In the genomic region with DNA sequence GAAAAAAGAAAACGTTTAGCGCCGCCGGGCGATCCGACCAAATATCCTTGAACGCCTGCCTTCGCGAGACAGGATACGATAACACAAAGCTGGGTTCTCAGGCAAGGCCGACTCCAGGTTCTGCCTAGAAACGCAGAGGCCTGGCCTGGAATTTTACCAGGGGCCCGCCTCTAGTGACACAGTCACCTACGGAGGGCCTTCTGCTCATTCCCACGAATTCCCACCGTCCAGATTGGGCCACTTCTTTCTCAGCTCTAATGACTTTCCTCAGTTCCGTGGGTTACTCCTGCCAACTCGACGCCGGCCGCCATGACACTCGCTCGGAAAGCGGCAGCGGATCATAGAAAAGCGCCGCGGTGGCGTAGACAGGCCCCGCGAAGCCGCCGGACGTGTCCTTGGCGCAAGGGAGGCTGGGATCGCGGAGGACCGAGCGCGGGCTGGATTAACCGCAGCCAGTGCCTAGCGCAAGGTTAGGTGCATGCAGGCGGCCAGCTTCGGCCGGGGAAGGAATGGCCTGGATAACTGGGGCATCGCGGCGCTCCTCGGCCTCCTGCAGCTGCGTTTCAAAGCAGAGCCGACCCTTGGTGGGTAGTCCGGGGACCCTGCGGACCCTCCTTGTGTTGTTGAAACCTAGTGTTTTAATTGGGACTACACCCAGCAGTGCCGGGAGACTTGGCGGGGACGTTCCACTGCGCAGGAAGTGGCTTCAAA, we compare ENCODE assay signal across 1 cellular context.
A peak's percentile ranks its signal among the peaks of the same experiment; 100 is the strongest.
TF ChIP-seq lines count a peak whose summit lies in the region.

A gene (minus strand): TSS at position 340 of the 711 bp plus-strand sequence. CDS start 374 bp downstream, outside the sequence.

TF ChIP-seq in GM12878, 131 proteins besides CTCF, POLR2A, EP300 and RAD21 (continued from another document and continues in another):
- TF ChIP-seq, protein P1, sequence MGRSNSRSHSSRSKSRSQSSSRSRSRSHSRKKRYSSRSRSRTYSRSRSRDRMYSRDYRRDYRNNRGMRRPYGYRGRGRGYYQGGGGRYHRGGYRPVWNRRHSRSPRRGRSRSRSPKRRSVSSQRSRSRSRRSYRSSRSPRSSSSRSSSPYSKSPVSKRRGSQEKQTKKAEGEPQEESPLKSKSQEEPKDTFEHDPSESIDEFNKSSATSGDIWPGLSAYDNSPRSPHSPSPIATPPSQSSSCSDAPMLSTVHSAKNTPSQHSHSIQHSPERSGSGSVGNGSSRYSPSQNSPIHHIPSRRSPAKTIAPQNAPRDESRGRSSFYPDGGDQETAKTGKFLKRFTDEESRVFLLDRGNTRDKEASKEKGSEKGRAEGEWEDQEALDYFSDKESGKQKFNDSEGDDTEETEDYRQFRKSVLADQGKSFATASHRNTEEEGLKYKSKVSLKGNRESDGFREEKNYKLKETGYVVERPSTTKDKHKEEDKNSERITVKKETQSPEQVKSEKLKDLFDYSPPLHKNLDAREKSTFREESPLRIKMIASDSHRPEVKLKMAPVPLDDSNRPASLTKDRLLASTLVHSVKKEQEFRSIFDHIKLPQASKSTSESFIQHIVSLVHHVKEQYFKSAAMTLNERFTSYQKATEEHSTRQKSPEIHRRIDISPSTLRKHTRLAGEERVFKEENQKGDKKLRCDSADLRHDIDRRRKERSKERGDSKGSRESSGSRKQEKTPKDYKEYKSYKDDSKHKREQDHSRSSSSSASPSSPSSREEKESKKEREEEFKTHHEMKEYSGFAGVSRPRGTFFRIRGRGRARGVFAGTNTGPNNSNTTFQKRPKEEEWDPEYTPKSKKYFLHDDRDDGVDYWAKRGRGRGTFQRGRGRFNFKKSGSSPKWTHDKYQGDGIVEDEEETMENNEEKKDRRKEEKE (IDR thresholded peaks at IDR 0.05): no peak
- TF ChIP-seq ASH2L (IDR thresholded peaks at IDR 0.05; ENCODE audit: borderline replicate concordance, low read depth) (no peak), ZZZ3 (IDR thresholded peaks at IDR 0.05; ENCODE audit: control insufficient read depth, insufficient read length, low read depth) (no peak), RELA (IDR thresholded peaks at IDR 0.05; ENCODE audit: borderline replicate concordance, partially characterized antibody) (peak; percentile 80), CHD4 (IDR thresholded peaks at IDR 0.05) (no peak), ATF7 (IDR thresholded peaks at IDR 0.05; ENCODE audit: low read depth) (no peak), TCF3 (IDR thresholded peaks at IDR 0.05; ENCODE audit: borderline replicate concordance, insufficient read depth, low read depth, low read length) (peak; percentile 58), FOS (IDR thresholded peaks at IDR 0.05; ENCODE audit: borderline replicate concordance, extremely low read depth, insufficient read length) (no peak), ZNF217 (IDR thresholded peaks at IDR 0.05) (no peak), TCF7 (IDR thresholded peaks at IDR 0.05; ENCODE audit: borderline replicate concordance) (no peak), STAT3 (IDR thresholded peaks at IDR 0.05; ENCODE audit: low read depth, low read length) (no peak), YY1 (IDR thresholded peaks at IDR 0.05; ENCODE audit: low read depth, low read length) (peak; percentile 98), STAT1 (conservative IDR thresholded peaks at IDR 0.05) (no peak), NFIC (IDR thresholded peaks at IDR 0.05; ENCODE audit: low read depth, low read length) (peak; percentile 23; the same call in 1 of the 2 replicates), IKZF1 (conservative IDR thresholded peaks at IDR 0.05) (peak; percentile 82), BHLHE40 (IDR thresholded peaks at IDR 0.05; ENCODE audit: borderline replicate concordance in 1 of 2, low read depth in 2 of 2, low read length in 1 of 2) (peak; percentile 37 to 71; a peak in 3 of 4 replicates), BACH1 (IDR thresholded peaks at IDR 0.05; ENCODE audit: borderline replicate concordance) (no peak; the same call in 1 of the 2 replicates), KDM1A (IDR thresholded peaks at IDR 0.05; ENCODE audit: borderline replicate concordance) (no peak)
- TF ChIP-seq, protein P2, sequence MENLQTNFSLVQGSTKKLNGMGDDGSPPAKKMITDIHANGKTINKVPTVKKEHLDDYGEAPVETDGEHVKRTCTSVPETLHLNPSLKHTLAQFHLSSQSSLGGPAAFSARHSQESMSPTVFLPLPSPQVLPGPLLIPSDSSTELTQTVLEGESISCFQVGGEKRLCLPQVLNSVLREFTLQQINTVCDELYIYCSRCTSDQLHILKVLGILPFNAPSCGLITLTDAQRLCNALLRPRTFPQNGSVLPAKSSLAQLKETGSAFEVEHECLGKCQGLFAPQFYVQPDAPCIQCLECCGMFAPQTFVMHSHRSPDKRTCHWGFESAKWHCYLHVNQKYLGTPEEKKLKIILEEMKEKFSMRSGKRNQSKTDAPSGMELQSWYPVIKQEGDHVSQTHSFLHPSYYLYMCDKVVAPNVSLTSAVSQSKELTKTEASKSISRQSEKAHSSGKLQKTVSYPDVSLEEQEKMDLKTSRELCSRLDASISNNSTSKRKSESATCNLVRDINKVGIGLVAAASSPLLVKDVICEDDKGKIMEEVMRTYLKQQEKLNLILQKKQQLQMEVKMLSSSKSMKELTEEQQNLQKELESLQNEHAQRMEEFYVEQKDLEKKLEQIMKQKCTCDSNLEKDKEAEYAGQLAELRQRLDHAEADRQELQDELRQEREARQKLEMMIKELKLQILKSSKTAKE (IDR thresholded peaks at IDR 0.05; ENCODE audit: low read depth, poor library complexity, severe bottlenecking): no peak
- TF ChIP-seq, protein P3, sequence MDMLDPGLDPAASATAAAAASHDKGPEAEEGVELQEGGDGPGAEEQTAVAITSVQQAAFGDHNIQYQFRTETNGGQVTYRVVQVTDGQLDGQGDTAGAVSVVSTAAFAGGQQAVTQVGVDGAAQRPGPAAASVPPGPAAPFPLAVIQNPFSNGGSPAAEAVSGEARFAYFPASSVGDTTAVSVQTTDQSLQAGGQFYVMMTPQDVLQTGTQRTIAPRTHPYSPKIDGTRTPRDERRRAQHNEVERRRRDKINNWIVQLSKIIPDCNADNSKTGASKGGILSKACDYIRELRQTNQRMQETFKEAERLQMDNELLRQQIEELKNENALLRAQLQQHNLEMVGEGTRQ (IDR thresholded peaks at IDR 0.05; ENCODE audit: borderline replicate concordance, low read depth, low read length): no peak
- TF ChIP-seq, protein P4, sequence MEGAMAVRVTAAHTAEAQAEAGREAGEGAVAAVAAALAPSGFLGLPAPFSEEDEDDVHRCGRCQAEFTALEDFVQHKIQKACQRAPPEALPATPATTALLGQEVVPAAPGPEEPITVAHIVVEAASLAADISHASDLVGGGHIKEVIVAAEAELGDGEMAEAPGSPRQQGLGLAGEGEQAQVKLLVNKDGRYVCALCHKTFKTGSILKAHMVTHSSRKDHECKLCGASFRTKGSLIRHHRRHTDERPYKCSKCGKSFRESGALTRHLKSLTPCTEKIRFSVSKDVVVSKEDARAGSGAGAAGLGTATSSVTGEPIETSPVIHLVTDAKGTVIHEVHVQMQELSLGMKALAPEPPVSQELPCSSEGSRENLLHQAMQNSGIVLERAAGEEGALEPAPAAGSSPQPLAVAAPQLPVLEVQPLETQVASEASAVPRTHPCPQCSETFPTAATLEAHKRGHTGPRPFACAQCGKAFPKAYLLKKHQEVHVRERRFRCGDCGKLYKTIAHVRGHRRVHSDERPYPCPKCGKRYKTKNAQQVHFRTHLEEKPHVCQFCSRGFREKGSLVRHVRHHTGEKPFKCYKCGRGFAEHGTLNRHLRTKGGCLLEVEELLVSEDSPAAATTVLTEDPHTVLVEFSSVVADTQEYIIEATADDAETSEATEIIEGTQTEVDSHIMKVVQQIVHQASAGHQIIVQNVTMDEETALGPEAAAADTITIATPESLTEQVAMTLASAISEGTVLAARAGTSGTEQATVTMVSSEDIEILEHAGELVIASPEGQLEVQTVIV (IDR thresholded peaks at IDR 0.05; ENCODE audit: borderline replicate concordance, partially characterized antibody): peak; percentile 23
- TF ChIP-seq, protein P5, sequence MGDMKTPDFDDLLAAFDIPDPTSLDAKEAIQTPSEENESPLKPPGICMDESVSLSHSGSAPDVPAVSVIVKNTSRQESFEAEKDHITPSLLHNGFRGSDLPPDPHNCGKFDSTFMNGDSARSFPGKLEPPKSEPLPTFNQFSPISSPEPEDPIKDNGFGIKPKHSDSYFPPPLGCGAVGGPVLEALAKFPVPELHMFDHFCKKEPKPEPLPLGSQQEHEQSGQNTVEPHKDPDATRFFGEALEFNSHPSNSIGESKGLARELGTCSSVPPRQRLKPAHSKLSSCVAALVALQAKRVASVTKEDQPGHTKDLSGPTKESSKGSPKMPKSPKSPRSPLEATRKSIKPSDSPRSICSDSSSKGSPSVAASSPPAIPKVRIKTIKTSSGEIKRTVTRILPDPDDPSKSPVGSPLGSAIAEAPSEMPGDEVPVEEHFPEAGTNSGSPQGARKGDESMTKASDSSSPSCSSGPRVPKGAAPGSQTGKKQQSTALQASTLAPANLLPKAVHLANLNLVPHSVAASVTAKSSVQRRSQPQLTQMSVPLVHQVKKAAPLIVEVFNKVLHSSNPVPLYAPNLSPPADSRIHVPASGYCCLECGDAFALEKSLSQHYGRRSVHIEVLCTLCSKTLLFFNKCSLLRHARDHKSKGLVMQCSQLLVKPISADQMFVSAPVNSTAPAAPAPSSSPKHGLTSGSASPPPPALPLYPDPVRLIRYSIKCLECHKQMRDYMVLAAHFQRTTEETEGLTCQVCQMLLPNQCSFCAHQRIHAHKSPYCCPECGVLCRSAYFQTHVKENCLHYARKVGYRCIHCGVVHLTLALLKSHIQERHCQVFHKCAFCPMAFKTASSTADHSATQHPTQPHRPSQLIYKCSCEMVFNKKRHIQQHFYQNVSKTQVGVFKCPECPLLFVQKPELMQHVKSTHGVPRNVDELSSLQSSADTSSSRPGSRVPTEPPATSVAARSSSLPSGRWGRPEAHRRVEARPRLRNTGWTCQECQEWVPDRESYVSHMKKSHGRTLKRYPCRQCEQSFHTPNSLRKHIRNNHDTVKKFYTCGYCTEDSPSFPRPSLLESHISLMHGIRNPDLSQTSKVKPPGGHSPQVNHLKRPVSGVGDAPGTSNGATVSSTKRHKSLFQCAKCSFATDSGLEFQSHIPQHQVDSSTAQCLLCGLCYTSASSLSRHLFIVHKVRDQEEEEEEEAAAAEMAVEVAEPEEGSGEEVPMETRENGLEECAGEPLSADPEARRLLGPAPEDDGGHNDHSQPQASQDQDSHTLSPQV (IDR thresholded peaks at IDR 0.05): no peak
- TF ChIP-seq, protein P6, sequence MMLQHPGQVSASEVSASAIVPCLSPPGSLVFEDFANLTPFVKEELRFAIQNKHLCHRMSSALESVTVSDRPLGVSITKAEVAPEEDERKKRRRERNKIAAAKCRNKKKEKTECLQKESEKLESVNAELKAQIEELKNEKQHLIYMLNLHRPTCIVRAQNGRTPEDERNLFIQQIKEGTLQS (IDR thresholded peaks at IDR 0.05; ENCODE audit: borderline replicate concordance, extremely low read depth, low read depth, low read length): no peak
- TF ChIP-seq, protein P7, sequence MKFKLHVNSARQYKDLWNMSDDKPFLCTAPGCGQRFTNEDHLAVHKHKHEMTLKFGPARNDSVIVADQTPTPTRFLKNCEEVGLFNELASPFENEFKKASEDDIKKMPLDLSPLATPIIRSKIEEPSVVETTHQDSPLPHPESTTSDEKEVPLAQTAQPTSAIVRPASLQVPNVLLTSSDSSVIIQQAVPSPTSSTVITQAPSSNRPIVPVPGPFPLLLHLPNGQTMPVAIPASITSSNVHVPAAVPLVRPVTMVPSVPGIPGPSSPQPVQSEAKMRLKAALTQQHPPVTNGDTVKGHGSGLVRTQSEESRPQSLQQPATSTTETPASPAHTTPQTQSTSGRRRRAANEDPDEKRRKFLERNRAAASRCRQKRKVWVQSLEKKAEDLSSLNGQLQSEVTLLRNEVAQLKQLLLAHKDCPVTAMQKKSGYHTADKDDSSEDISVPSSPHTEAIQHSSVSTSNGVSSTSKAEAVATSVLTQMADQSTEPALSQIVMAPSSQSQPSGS (IDR thresholded peaks at IDR 0.05; ENCODE audit: low read length): no peak
- TF ChIP-seq, protein P8, sequence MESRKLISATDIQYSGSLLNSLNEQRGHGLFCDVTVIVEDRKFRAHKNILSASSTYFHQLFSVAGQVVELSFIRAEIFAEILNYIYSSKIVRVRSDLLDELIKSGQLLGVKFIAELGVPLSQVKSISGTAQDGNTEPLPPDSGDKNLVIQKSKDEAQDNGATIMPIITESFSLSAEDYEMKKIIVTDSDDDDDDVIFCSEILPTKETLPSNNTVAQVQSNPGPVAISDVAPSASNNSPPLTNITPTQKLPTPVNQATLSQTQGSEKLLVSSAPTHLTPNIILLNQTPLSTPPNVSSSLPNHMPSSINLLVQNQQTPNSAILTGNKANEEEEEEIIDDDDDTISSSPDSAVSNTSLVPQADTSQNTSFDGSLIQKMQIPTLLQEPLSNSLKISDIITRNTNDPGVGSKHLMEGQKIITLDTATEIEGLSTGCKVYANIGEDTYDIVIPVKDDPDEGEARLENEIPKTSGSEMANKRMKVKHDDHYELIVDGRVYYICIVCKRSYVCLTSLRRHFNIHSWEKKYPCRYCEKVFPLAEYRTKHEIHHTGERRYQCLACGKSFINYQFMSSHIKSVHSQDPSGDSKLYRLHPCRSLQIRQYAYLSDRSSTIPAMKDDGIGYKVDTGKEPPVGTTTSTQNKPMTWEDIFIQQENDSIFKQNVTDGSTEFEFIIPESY (IDR thresholded peaks at IDR 0.05): no peak
- TF ChIP-seq, protein P9, sequence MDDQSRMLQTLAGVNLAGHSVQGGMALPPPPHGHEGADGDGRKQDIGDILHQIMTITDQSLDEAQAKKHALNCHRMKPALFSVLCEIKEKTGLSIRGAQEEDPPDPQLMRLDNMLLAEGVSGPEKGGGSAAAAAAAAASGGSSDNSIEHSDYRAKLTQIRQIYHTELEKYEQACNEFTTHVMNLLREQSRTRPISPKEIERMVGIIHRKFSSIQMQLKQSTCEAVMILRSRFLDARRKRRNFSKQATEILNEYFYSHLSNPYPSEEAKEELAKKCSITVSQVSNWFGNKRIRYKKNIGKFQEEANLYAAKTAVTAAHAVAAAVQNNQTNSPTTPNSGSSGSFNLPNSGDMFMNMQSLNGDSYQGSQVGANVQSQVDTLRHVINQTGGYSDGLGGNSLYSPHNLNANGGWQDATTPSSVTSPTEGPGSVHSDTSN (IDR thresholded peaks at IDR 0.05; ENCODE audit: insufficient replicate concordance, low read depth, low read length): peak; percentile 48
- TF ChIP-seq, protein P10, sequence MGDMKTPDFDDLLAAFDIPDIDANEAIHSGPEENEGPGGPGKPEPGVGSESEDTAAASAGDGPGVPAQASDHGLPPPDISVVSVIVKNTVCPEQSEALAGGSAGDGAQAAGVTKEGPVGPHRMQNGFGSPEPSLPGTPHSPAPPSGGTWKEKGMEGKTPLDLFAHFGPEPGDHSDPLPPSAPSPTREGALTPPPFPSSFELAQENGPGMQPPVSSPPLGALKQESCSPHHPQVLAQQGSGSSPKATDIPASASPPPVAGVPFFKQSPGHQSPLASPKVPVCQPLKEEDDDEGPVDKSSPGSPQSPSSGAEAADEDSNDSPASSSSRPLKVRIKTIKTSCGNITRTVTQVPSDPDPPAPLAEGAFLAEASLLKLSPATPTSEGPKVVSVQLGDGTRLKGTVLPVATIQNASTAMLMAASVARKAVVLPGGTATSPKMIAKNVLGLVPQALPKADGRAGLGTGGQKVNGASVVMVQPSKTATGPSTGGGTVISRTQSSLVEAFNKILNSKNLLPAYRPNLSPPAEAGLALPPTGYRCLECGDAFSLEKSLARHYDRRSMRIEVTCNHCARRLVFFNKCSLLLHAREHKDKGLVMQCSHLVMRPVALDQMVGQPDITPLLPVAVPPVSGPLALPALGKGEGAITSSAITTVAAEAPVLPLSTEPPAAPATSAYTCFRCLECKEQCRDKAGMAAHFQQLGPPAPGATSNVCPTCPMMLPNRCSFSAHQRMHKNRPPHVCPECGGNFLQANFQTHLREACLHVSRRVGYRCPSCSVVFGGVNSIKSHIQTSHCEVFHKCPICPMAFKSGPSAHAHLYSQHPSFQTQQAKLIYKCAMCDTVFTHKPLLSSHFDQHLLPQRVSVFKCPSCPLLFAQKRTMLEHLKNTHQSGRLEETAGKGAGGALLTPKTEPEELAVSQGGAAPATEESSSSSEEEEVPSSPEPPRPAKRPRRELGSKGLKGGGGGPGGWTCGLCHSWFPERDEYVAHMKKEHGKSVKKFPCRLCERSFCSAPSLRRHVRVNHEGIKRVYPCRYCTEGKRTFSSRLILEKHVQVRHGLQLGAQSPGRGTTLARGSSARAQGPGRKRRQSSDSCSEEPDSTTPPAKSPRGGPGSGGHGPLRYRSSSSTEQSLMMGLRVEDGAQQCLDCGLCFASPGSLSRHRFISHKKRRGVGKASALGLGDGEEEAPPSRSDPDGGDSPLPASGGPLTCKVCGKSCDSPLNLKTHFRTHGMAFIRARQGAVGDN (IDR thresholded peaks at IDR 0.05): peak; percentile 84
